8 cellular contexts compared by ENCODE assay signal in the genomic region with DNA sequence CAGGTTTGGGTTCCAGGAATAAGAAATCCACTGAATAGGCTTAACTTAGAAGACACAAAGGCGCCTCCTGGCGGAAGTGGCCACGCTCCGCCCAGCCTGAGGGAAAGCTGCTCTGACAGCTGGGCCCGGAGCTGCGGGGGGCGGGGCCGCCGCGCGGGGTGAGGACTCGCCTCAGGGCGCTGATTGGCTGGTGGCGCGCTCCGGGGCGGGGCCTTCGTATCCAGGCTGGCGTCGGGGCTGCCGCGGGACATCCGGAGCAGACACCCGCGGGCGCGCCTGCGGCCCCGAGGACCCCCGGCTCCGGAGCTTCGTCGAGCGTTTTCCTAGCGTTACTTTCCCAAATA. TPM values are rescaled to one million over a fixed set of nuclear protein-coding genes. Genes with fewer than 3 reads are reported as not detected.
A peak's percentile ranks its signal among the peaks of the same experiment; 100 is the strongest.
DNase-seq lines count a peak whose midpoint lies in the region; ATAC-seq and TF ChIP-seq lines count a peak whose summit lies in the region.
"Not testable (repeated sequence)": the region's sequence is repeated elsewhere in the genome, so short reads cannot be mapped to it uniquely, and the experiment has no call there.

No MANE protein-coding gene starts in this region.

- H3K4me1 ChIP-seq in CD4-positive, alpha-beta memory T cell (ENCODE audit: insufficient read depth, low read length); effector memory CD4-positive, alpha-beta T cell (ENCODE audit: control insufficient read depth, insufficient read depth, low read length, poor library complexity, severe bottlenecking); smooth muscle cell (ENCODE audit: low read depth): not testable (repeated sequence)

- peak; percentile 77 for ATAC-seq in GM19452 (IDR thresholded peaks at IDR 0.05; ENCODE audit: unreplicated experiment)
- peak; percentile 77 for ATAC-seq in HG02840 (IDR thresholded peaks at IDR 0.05; ENCODE audit: low FRiP score, unreplicated experiment)
- ATAC-seq in HG03565 (IDR thresholded peaks at IDR 0.05; ENCODE audit: unreplicated experiment): peak; percentile 75
- ATAC-seq in activated CD4-positive, alpha-beta T cell treated with anti-CD3 and anti-CD28 coated beads for 36 hours: peak; percentile 90
- ATAC-seq in memory B cell (ENCODE audit: low read depth): peak; percentile 74

- H3K4me2 ChIP-seq in smooth muscle cell: not testable (repeated sequence)

- peak overlapping the region; percentile 69 for H3K27ac ChIP-seq in CD4-positive, alpha-beta memory T cell (ENCODE audit: low read depth, low read length)
- peak overlapping the region; percentile 84 for H3K27ac ChIP-seq in effector memory CD4-positive, alpha-beta T cell (ENCODE audit: insufficient read depth, low read length, poor library complexity, severe bottlenecking)
- H3K27ac ChIP-seq in smooth muscle cell (ENCODE audit: low read depth): peak overlapping the region; percentile 89

- no CpG with 5 or more reads among the region's 35 CpGs for WGBS in smooth muscle cell (ENCODE audit: low lambda C conversion rate)

- not testable (repeated sequence) for H3F3A ChIP-seq in smooth muscle cell (ENCODE audit: low read depth)

- not testable (repeated sequence) for H3K27me3 Mint-ChIP-seq in CD4-positive, alpha-beta memory T cell; activated CD4-positive, alpha-beta T cell treated with anti-CD3 and anti-CD28 coated beads for 36 hours; memory B cell

- not testable (repeated sequence) for H3K9me3 ChIP-seq in CD4-positive, alpha-beta memory T cell (ENCODE audit: control insufficient read depth in 1 of 2, low read length in 2 of 2); effector memory CD4-positive, alpha-beta T cell (ENCODE audit: control insufficient read depth, low read length); smooth muscle cell (replicated peaks; ENCODE audit: low read depth)

- not testable (repeated sequence) for H3K36me3 ChIP-seq in CD4-positive, alpha-beta memory T cell (ENCODE audit: insufficient read depth, low read length); effector memory CD4-positive, alpha-beta T cell (ENCODE audit: control insufficient read depth, insufficient read depth, low read length); smooth muscle cell (ENCODE audit: low read depth)

- H3K4me3 Mint-ChIP-seq in CD4-positive, alpha-beta memory T cell: peak overlapping the region in 3 of 8 donors; percentile 34 to 78 (median 74)
- peak overlapping the region; percentile 32 for H3K4me3 Mint-ChIP-seq in activated CD4-positive, alpha-beta T cell treated with anti-CD3 and anti-CD28 coated beads for 36 hours
- peak overlapping the region; percentile 73 for H3K4me3 Mint-ChIP-seq in memory B cell

- not testable (repeated sequence) for H4K20me1 ChIP-seq in smooth muscle cell (ENCODE audit: low read depth)

- H3K9me3 Mint-ChIP-seq in CD4-positive, alpha-beta memory T cell; activated CD4-positive, alpha-beta T cell treated with anti-CD3 and anti-CD28 coated beads for 36 hours (ENCODE audit: low read depth); memory B cell: not testable (repeated sequence)

- not testable (repeated sequence) for DNase-seq in CD4-positive, alpha-beta memory T cell; activated CD4-positive, alpha-beta T cell treated with anti-CD3 and anti-CD28 coated beads for 36 hours; effector memory CD4-positive, alpha-beta T cell; memory B cell (ENCODE audit: low spot score in 2 of 2); smooth muscle cell (lab: John Stamatoyannopoulos, UW; ENCODE audit: unreplicated experiment)

- H3K27me3 ChIP-seq in CD4-positive, alpha-beta memory T cell (ENCODE audit: insufficient read depth, low read length); effector memory CD4-positive, alpha-beta T cell (replicated peaks; ENCODE audit: control insufficient read depth, insufficient read depth, low read length, poor library complexity, severe bottlenecking); smooth muscle cell (ENCODE audit: low read depth): not testable (repeated sequence)

- CTCF ChIA-PET in CD4-positive, alpha-beta memory T cell (lab: Charles Lee; ENCODE audit: partially characterized antibody): interaction anchor here (0.9 kb wide), 1 partner anchor 14 kb away, joined by 3 read pairs; no protein-coding TSS in a partner anchor
- CTCF ChIA-PET in activated CD4-positive, alpha-beta T cell treated with anti-CD3 and anti-CD28 coated beads for 36 hours (lab: Charles Lee): not testable (repeated sequence)

- not testable (repeated sequence) for H3K9ac ChIP-seq in smooth muscle cell (ENCODE audit: low read depth)

- intact Hi-C loops in CD4-positive, alpha-beta memory T cell (cut with micrococcal nuclease): loop anchor here (10.0 kb wide), 1 partner anchor 52 kb away; a partner anchor contains a TSS
- intact Hi-C loops in activated CD4-positive, alpha-beta T cell treated with anti-CD3 and anti-CD28 coated beads for 36 hours (cut with DNase I, micrococcal nuclease): loop anchor here in 1 of 2 experiments (10.0 kb wide), 1 partner anchor 52 kb away; a partner anchor contains a TSS

- not testable (repeated sequence) for TF ChIP-seq CTCF in smooth muscle cell (IDR thresholded peaks at IDR 0.05; ENCODE audit: borderline replicate concordance, insufficient read depth, poor library complexity, severe bottlenecking)

- POLR2A ChIA-PET in CD4-positive, alpha-beta memory T cell (lab: Charles Lee; ENCODE audit: partially characterized antibody): interaction anchor here (0.6 to 0.7 kb wide), 5 partner anchors 18 to 163 kb away, joined by 3 to 7 read pairs (median 3); no protein-coding TSS in a partner anchor
- POLR2A ChIA-PET in activated CD4-positive, alpha-beta T cell treated with anti-CD3 and anti-CD28 coated beads for 36 hours (lab: Charles Lee): not testable (repeated sequence)

- H3K79me2 ChIP-seq in smooth muscle cell (ENCODE audit: low read depth): peaks cover 14% of the 10 kb centered on the region

- H3K4me1 Mint-ChIP-seq in CD4-positive, alpha-beta memory T cell: peaks cover 6 to 23% (median 10%) of the 10 kb centered on the region in 4 donors
- not testable (repeated sequence) for H3K4me1 Mint-ChIP-seq in activated CD4-positive, alpha-beta T cell treated with anti-CD3 and anti-CD28 coated beads for 36 hours; memory B cell

- not testable (repeated sequence) for H3K36me3 Mint-ChIP-seq in CD4-positive, alpha-beta memory T cell; activated CD4-positive, alpha-beta T cell treated with anti-CD3 and anti-CD28 coated beads for 36 hours (ENCODE audit: low read depth); memory B cell

- H3K27ac Mint-ChIP-seq in CD4-positive, alpha-beta memory T cell; activated CD4-positive, alpha-beta T cell treated with anti-CD3 and anti-CD28 coated beads for 36 hours: not testable (repeated sequence)
- peak overlapping the region; percentile 89 for H3K27ac Mint-ChIP-seq in memory B cell

- H3K4me3 ChIP-seq in CD4-positive, alpha-beta memory T cell (ENCODE audit: low read length in 2 of 2): not testable (repeated sequence)
- H3K4me3 ChIP-seq in effector memory CD4-positive, alpha-beta T cell (ENCODE audit: insufficient read depth, low read depth, low read length, poor library complexity, severe bottlenecking): peak overlapping the region; percentile 45
- peak overlapping the region; percentile 48 for H3K4me3 ChIP-seq in smooth muscle cell

- H2AFZ ChIP-seq in smooth muscle cell (ENCODE audit: low read depth): not testable (repeated sequence)

RNA-seq across cellular contexts. Expression of a gene that starts 22.4 kb away (rescaled TPM):
- 100 to 1,000 TPM; 148 to 162 TPM for total RNA-seq in CD4-positive, alpha-beta memory T cell
- 10 to 100 TPM in 1 of 2 donors, 1 to 10 TPM in 1; 7.2 to 24.0 TPM for polyA plus RNA-seq in CD4-positive, alpha-beta memory T cell
- 10 to 100 TPM; 44.3 to 50.5 TPM for total RNA-seq in activated CD4-positive, alpha-beta T cell treated with anti-CD3 and anti-CD28 coated beads for 36 hours
- total RNA-seq in smooth muscle cell: 9.0 and 20.9 TPM in 2 replicates
- polyA plus RNA-seq in smooth muscle cell: 19.8 and 31.2 TPM in 2 replicates

RNA-seq across cellular contexts. Expression of a gene that starts 31.7 kb away (rescaled TPM):
- 10 to 100 TPM; 48.9 to 56.0 TPM for total RNA-seq in CD4-positive, alpha-beta memory T cell
- polyA plus RNA-seq in CD4-positive, alpha-beta memory T cell: 10 to 100 TPM; 21.0 to 28.1 TPM
- 10 to 100 TPM; 53.1 to 56.2 TPM for total RNA-seq in activated CD4-positive, alpha-beta T cell treated with anti-CD3 and anti-CD28 coated beads for 36 hours
- 27.2 and 32.7 TPM in 2 replicates for total RNA-seq in smooth muscle cell
- 37.8 and 39.0 TPM in 2 replicates for polyA plus RNA-seq in smooth muscle cell

RNA-seq across cellular contexts. Expression of a gene that starts 53.9 kb away (rescaled TPM):
- 100 to 1,000 TPM; 123 to 130 TPM for total RNA-seq in CD4-positive, alpha-beta memory T cell
- polyA plus RNA-seq in CD4-positive, alpha-beta memory T cell: 10 to 100 TPM; 29.4 to 48.7 TPM
- 10 to 100 TPM; 24.2 to 27.6 TPM for total RNA-seq in activated CD4-positive, alpha-beta T cell treated with anti-CD3 and anti-CD28 coated beads for 36 hours
- total RNA-seq in smooth muscle cell: 24.2 and 32.4 TPM in 2 replicates
- polyA plus RNA-seq in smooth muscle cell: 19.7 and 22.6 TPM in 2 replicates
